Comparison of ENCODE assay signal across 1 cellular context in the genomic region with DNA sequence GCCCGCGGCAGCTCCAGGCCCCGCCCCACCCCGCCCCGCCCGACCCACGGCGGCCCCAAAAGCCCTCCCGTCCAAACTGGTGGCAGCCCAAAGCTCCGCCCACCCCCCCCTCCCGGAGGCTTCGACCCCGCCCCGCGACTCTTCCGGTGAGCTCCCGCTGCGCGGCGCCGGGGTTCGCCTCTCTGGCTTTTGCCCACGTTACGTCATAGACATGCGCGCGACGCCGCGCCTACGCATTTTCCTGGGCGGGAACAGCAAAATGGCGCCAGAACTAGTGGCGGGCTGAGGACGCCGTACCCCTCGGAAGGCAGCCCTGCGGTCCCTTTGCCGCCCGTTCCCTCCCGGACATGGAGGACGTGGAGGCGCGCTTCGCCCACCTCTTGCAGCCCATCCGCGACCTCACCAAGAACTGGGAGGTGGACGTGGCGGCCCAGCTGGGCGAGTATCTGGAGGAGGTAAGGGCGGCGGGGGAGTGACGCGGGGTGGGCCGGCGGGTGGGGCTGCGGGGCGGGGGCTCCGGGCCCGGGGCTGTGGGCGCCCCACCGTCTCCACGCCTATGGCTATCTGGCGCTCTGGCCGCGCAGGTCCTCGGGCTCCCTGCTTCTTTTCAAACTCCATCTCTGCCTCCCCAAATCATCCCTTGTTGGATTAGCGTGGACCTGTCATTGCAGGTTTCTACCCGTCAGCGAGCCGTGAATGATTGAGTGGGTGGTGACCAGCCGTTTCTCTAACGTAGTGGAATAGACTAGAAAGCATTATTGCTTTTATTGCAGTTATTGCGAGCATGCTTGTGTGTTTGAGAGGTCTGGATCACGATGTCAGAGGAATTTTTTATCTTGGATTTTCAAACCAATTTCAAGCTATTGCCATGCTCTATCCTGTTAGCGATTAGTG.
TF ChIP-seq lines count a peak whose summit lies in the region.

Gene NCAPH2, plus strand, starts transcription at position 234 of the 894 bp plus-strand sequence. Its CDS starts 114 bp downstream, at position 348.

TF ChIP-seq in HepG2, 621 proteins besides CTCF, POLR2A, EP300 and RAD21 (continued from another document and continues in another):
- TF ChIP-seq STAT6 (CRISPR knock-in tag; IDR thresholded peaks at IDR 0.05; ENCODE audit: borderline replicate concordance), result no peak
- peak; percentile 64; the same call in 1 of the 2 replicates for TF ChIP-seq CCDC6 (CRISPR knock-in tag; IDR thresholded peaks at IDR 0.05)
- TF ChIP-seq, protein P1, sequence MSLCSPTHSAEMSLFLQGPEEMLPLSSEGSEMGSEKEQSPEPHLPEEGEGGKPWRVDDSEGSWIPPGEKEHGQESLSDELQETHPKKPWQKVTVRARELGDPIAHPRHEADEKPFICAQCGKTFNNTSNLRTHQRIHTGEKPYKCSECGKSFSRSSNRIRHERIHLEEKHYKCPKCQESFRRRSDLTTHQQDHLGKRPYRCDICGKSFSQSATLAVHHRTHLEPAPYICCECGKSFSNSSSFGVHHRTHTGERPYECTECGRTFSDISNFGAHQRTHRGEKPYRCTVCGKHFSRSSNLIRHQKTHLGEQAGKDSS (CRISPR knock-in tag; IDR thresholded peaks at IDR 0.05; ENCODE audit: borderline replicate concordance, low read depth), result peak; percentile 71; the same call in 1 of the 2 replicates
- no peak for TF ChIP-seq NFKBIZ (CRISPR knock-in tag; IDR thresholded peaks at IDR 0.05)
- TF ChIP-seq, protein P2, sequence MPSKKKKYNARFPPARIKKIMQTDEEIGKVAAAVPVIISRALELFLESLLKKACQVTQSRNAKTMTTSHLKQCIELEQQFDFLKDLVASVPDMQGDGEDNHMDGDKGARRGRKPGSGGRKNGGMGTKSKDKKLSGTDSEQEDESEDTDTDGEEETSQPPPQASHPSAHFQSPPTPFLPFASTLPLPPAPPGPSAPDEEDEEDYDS (CRISPR knock-in tag; IDR thresholded peaks at IDR 0.05), result peak; percentile 60
- no peak for TF ChIP-seq ZNF558 (CRISPR knock-in tag; IDR thresholded peaks at IDR 0.05; ENCODE audit: borderline replicate concordance)
- TF ChIP-seq ZNF205 (CRISPR knock-in tag; IDR thresholded peaks at IDR 0.05), result peak; percentile 78; the same call in 1 of the 2 replicates
- TF ChIP-seq ZNF75D (CRISPR knock-in tag; IDR thresholded peaks at IDR 0.05; ENCODE audit: borderline replicate concordance), result no peak
- TF ChIP-seq, protein P3, sequence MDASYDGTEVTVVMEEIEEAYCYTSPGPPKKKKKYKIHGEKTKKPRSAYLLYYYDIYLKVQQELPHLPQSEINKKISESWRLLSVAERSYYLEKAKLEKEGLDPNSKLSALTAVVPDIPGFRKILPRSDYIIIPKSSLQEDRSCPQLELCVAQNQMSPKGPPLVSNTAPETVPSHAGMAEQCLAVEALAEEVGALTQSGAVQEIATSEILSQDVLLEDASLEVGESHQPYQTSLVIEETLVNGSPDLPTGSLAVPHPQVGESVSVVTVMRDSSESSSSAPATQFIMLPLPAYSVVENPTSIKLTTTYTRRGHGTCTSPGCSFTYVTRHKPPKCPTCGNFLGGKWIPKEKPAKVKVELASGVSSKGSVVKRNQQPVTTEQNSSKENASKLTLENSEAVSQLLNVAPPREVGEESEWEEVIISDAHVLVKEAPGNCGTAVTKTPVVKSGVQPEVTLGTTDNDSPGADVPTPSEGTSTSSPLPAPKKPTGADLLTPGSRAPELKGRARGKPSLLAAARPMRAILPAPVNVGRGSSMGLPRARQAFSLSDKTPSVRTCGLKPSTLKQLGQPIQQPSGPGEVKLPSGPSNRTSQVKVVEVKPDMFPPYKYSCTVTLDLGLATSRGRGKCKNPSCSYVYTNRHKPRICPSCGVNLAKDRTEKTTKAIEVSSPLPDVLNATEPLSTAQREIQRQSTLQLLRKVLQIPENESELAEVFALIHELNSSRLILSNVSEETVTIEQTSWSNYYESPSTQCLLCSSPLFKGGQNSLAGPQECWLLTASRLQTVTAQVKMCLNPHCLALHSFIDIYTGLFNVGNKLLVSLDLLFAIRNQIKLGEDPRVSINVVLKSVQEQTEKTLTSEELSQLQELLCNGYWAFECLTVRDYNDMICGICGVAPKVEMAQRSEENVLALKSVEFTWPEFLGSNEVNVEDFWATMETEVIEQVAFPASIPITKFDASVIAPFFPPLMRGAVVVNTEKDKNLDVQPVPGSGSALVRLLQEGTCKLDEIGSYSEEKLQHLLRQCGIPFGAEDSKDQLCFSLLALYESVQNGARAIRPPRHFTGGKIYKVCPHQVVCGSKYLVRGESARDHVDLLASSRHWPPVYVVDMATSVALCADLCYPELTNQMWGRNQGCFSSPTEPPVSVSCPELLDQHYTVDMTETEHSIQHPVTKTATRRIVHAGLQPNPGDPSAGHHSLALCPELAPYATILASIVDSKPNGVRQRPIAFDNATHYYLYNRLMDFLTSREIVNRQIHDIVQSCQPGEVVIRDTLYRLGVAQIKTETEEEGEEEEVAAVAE (CRISPR knock-in tag; IDR thresholded peaks at IDR 0.05; ENCODE audit: borderline replicate concordance), result peak; percentile 74; the same call in 1 of the 2 replicates
- no peak for TF ChIP-seq NFE2L2 (IDR thresholded peaks at IDR 0.05; ENCODE audit: low read length)
- TF ChIP-seq ELK4 (CRISPR knock-in tag; IDR thresholded peaks at IDR 0.05; ENCODE audit: borderline replicate concordance), result 0 out of 2 replicates have a peak, but pooled peaks have one; percentile 51
- TF ChIP-seq ZNF792 (CRISPR knock-in tag; IDR thresholded peaks at IDR 0.05), result 0 out of 2 replicates have a peak, but pooled peaks have one; percentile 32
- TF ChIP-seq ZNF160 (CRISPR knock-in tag; IDR thresholded peaks at IDR 0.05), result 0 out of 2 replicates have a peak, but pooled peaks have one; percentile 52
- TF ChIP-seq MED1 (CRISPR knock-in tag; IDR thresholded peaks at IDR 0.05), result peak; percentile 64
- TF ChIP-seq CEBPZ (IDR thresholded peaks at IDR 0.05; ENCODE audit: low read length), result no peak
- no peak for TF ChIP-seq ZNF333 (CRISPR knock-in tag; IDR thresholded peaks at IDR 0.05; ENCODE audit: borderline replicate concordance)
- no peak for TF ChIP-seq ZNF549 (CRISPR knock-in tag; IDR thresholded peaks at IDR 0.05)
- TF ChIP-seq ZNF441 (CRISPR knock-in tag; IDR thresholded peaks at IDR 0.05; ENCODE audit: borderline replicate concordance), result peak; percentile 24; the same call in 1 of the 2 replicates
- TF ChIP-seq TOPORS (CRISPR knock-in tag; IDR thresholded peaks at IDR 0.05), result no peak
- no peak for TF ChIP-seq HNRNPK (IDR thresholded peaks at IDR 0.05; ENCODE audit: low read depth, low read length, poor library complexity, severe bottlenecking)
- TF ChIP-seq THAP11 (CRISPR knock-in tag; IDR thresholded peaks at IDR 0.05), result peak; percentile 90
- peak; percentile 99 for TF ChIP-seq SIN3B (IDR thresholded peaks at IDR 0.05; ENCODE audit: low read length)
- TF ChIP-seq, protein P4, sequence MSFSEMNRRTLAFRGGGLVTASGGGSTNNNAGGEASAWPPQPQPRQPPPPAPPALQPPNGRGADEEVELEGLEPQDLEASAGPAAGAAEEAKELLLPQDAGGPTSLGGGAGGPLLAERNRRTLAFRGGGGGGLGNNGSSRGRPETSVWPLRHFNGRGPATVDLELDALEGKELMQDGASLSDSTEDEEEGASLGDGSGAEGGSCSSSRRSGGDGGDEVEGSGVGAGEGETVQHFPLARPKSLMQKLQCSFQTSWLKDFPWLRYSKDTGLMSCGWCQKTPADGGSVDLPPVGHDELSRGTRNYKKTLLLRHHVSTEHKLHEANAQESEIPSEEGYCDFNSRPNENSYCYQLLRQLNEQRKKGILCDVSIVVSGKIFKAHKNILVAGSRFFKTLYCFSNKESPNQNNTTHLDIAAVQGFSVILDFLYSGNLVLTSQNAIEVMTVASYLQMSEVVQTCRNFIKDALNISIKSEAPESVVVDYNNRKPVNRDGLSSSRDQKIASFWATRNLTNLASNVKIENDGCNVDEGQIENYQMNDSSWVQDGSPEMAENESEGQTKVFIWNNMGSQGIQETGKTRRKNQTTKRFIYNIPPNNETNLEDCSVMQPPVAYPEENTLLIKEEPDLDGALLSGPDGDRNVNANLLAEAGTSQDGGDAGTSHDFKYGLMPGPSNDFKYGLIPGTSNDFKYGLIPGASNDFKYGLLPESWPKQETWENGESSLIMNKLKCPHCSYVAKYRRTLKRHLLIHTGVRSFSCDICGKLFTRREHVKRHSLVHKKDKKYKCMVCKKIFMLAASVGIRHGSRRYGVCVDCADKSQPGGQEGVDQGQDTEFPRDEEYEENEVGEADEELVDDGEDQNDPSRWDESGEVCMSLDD (CRISPR knock-in tag; IDR thresholded peaks at IDR 0.05; ENCODE audit: borderline replicate concordance), result no peak
- TF ChIP-seq, protein P5, sequence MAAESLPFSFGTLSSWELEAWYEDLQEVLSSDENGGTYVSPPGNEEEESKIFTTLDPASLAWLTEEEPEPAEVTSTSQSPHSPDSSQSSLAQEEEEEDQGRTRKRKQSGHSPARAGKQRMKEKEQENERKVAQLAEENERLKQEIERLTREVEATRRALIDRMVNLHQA (CRISPR knock-in tag; IDR thresholded peaks at IDR 0.05), result no peak
- TF ChIP-seq, protein P6, sequence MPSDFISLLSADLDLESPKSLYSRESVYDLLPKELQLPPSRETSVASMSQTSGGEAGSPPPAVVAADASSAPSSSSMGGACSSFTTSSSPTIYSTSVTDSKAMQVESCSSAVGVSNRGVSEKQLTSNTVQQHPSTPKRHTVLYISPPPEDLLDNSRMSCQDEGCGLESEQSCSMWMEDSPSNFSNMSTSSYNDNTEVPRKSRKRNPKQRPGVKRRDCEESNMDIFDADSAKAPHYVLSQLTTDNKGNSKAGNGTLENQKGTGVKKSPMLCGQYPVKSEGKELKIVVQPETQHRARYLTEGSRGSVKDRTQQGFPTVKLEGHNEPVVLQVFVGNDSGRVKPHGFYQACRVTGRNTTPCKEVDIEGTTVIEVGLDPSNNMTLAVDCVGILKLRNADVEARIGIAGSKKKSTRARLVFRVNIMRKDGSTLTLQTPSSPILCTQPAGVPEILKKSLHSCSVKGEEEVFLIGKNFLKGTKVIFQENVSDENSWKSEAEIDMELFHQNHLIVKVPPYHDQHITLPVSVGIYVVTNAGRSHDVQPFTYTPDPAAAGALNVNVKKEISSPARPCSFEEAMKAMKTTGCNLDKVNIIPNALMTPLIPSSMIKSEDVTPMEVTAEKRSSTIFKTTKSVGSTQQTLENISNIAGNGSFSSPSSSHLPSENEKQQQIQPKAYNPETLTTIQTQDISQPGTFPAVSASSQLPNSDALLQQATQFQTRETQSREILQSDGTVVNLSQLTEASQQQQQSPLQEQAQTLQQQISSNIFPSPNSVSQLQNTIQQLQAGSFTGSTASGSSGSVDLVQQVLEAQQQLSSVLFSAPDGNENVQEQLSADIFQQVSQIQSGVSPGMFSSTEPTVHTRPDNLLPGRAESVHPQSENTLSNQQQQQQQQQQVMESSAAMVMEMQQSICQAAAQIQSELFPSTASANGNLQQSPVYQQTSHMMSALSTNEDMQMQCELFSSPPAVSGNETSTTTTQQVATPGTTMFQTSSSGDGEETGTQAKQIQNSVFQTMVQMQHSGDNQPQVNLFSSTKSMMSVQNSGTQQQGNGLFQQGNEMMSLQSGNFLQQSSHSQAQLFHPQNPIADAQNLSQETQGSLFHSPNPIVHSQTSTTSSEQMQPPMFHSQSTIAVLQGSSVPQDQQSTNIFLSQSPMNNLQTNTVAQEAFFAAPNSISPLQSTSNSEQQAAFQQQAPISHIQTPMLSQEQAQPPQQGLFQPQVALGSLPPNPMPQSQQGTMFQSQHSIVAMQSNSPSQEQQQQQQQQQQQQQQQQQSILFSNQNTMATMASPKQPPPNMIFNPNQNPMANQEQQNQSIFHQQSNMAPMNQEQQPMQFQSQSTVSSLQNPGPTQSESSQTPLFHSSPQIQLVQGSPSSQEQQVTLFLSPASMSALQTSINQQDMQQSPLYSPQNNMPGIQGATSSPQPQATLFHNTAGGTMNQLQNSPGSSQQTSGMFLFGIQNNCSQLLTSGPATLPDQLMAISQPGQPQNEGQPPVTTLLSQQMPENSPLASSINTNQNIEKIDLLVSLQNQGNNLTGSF (CRISPR knock-in tag; IDR thresholded peaks at IDR 0.05), result no peak
- TF ChIP-seq FIP1L1 (IDR thresholded peaks at IDR 0.05; ENCODE audit: borderline replicate concordance, insufficient read depth, low read depth, low read length), result no peak
- peak; percentile 71; the same call in 1 of the 2 replicates for TF ChIP-seq NRL (CRISPR knock-in tag; IDR thresholded peaks at IDR 0.05; ENCODE audit: borderline replicate concordance)
